1 cellular context compared by ENCODE assay signal in genomic region chrX:630922-631496, GRCh38.
TF ChIP-seq lines count a peak whose summit lies in the region.

No MANE protein-coding gene starts in this region.

TF ChIP-seq in IMR-90, 13 proteins besides CTCF, POLR2A, EP300 and RAD21:
- TF ChIP-seq RCOR1 (IDR thresholded peaks at IDR 0.05; ENCODE audit: insufficient replicate concordance, low read length) = no peak
- no peak for TF ChIP-seq NFE2L2 (IDR thresholded peaks at IDR 0.05; ENCODE audit: low read depth, low read length)
- TF ChIP-seq BHLHE40 (IDR thresholded peaks at IDR 0.05; ENCODE audit: low read depth, low read length) = no peak
- no peak for TF ChIP-seq CEBPB (IDR thresholded peaks at IDR 0.05; ENCODE audit: low read depth, low read length)
- TF ChIP-seq RFX5 (IDR thresholded peaks at IDR 0.05; ENCODE audit: low read depth, low read length) = no peak
- TF ChIP-seq MAZ (IDR thresholded peaks at IDR 0.05; ENCODE audit: borderline replicate concordance, low read depth, low read length) = no peak
- TF ChIP-seq USF2 (IDR thresholded peaks at IDR 0.05; ENCODE audit: low read depth, low read length) = no peak
- TF ChIP-seq FOS (IDR thresholded peaks at IDR 0.05; ENCODE audit: low read depth, low read length) = no peak
- TF ChIP-seq MXI1 (IDR thresholded peaks at IDR 0.05; ENCODE audit: borderline replicate concordance, low read depth, low read length) = no peak
- no peak for TF ChIP-seq SMC3 (IDR thresholded peaks at IDR 0.05; ENCODE audit: low read depth, low read length)
- no peak for TF ChIP-seq CHD1 (IDR thresholded peaks at IDR 0.05; ENCODE audit: low read depth, low read length)
